ENCODE assay signal across 1 cellular context in the genomic region with DNA sequence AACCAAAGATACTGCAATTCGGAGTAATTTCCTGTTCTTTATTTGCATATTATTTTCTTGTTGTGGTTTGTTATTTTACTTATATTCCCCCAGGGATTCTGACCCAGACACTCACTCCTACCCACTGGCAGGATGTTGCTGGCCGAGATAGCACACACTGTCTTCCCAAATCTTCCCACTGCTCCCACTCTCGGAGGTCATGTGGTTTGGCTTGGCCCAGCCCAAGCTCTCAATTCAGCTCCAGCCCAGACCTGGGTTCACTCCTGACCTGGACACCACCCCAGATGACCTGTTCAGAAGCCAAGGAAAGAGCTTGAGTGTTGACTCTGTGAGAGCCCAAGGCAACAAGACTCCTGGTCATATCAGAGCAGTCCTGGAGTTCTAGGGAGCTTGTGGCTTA.
TF ChIP-seq lines count a peak whose summit lies in the region.

No MANE protein-coding gene starts in this region.

TF ChIP-seq in WTC11, 78 proteins besides CTCF, POLR2A, EP300 and RAD21 (continued from another document):
- TF ChIP-seq, protein P1, sequence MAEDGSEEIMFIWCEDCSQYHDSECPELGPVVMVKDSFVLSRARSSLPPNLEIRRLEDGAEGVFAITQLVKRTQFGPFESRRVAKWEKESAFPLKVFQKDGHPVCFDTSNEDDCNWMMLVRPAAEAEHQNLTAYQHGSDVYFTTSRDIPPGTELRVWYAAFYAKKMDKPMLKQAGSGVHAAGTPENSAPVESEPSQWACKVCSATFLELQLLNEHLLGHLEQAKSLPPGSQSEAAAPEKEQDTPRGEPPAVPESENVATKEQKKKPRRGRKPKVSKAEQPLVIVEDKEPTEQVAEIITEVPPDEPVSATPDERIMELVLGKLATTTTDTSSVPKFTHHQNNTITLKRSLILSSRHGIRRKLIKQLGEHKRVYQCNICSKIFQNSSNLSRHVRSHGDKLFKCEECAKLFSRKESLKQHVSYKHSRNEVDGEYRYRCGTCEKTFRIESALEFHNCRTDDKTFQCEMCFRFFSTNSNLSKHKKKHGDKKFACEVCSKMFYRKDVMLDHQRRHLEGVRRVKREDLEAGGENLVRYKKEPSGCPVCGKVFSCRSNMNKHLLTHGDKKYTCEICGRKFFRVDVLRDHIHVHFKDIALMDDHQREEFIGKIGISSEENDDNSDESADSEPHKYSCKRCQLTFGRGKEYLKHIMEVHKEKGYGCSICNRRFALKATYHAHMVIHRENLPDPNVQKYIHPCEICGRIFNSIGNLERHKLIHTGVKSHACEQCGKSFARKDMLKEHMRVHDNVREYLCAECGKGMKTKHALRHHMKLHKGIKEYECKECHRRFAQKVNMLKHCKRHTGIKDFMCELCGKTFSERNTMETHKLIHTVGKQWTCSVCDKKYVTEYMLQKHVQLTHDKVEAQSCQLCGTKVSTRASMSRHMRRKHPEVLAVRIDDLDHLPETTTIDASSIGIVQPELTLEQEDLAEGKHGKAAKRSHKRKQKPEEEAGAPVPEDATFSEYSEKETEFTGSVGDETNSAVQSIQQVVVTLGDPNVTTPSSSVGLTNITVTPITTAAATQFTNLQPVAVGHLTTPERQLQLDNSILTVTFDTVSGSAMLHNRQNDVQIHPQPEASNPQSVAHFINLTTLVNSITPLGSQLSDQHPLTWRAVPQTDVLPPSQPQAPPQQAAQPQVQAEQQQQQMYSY (CRISPR knock-in tag; IDR thresholded peaks at IDR 0.05), result no peak
- TF ChIP-seq ATF1 (CRISPR knock-in tag; IDR thresholded peaks at IDR 0.05), result no peak
- TF ChIP-seq, protein P2, sequence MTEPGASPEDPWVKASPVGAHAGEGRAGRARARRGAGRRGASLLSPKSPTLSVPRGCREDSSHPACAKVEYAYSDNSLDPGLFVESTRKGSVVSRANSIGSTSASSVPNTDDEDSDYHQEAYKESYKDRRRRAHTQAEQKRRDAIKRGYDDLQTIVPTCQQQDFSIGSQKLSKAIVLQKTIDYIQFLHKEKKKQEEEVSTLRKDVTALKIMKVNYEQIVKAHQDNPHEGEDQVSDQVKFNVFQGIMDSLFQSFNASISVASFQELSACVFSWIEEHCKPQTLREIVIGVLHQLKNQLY (CRISPR knock-in tag; IDR thresholded peaks at IDR 0.05), result no peak
- TF ChIP-seq SP1 (CRISPR knock-in tag; conservative IDR thresholded peaks at IDR 0.05), result no peak
- no peak for TF ChIP-seq NR1H2 (CRISPR knock-in tag; IDR thresholded peaks at IDR 0.05)
- no peak for TF ChIP-seq TEAD1 (CRISPR knock-in tag; IDR thresholded peaks at IDR 0.05)
- no peak for TF ChIP-seq ZNF317 (CRISPR knock-in tag; IDR thresholded peaks at IDR 0.05; ENCODE audit: borderline replicate concordance, low read depth)
- TF ChIP-seq, protein P3, sequence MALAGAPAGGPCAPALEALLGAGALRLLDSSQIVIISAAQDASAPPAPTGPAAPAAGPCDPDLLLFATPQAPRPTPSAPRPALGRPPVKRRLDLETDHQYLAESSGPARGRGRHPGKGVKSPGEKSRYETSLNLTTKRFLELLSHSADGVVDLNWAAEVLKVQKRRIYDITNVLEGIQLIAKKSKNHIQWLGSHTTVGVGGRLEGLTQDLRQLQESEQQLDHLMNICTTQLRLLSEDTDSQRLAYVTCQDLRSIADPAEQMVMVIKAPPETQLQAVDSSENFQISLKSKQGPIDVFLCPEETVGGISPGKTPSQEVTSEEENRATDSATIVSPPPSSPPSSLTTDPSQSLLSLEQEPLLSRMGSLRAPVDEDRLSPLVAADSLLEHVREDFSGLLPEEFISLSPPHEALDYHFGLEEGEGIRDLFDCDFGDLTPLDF (CRISPR knock-in tag; IDR thresholded peaks at IDR 0.05), result no peak
- TF ChIP-seq PRRX2 (CRISPR knock-in tag; IDR thresholded peaks at IDR 0.05), result no peak
- TF ChIP-seq, protein P4, sequence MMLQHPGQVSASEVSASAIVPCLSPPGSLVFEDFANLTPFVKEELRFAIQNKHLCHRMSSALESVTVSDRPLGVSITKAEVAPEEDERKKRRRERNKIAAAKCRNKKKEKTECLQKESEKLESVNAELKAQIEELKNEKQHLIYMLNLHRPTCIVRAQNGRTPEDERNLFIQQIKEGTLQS (CRISPR knock-in tag; conservative IDR thresholded peaks at IDR 0.05), result no peak
- TF ChIP-seq ZNF219 (CRISPR knock-in tag; IDR thresholded peaks at IDR 0.05; ENCODE audit: borderline replicate concordance), result no peak
- no peak for TF ChIP-seq SMAD3 (CRISPR knock-in tag; IDR thresholded peaks at IDR 0.05; ENCODE audit: borderline replicate concordance)
- TF ChIP-seq, protein P5, sequence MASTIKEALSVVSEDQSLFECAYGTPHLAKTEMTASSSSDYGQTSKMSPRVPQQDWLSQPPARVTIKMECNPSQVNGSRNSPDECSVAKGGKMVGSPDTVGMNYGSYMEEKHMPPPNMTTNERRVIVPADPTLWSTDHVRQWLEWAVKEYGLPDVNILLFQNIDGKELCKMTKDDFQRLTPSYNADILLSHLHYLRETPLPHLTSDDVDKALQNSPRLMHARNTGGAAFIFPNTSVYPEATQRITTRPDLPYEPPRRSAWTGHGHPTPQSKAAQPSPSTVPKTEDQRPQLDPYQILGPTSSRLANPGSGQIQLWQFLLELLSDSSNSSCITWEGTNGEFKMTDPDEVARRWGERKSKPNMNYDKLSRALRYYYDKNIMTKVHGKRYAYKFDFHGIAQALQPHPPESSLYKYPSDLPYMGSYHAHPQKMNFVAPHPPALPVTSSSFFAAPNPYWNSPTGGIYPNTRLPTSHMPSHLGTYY (CRISPR knock-in tag; IDR thresholded peaks at IDR 0.05), result no peak
- TF ChIP-seq, protein P6, sequence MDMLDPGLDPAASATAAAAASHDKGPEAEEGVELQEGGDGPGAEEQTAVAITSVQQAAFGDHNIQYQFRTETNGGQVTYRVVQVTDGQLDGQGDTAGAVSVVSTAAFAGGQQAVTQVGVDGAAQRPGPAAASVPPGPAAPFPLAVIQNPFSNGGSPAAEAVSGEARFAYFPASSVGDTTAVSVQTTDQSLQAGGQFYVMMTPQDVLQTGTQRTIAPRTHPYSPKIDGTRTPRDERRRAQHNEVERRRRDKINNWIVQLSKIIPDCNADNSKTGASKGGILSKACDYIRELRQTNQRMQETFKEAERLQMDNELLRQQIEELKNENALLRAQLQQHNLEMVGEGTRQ (CRISPR knock-in tag; IDR thresholded peaks at IDR 0.05), result no peak
TF ChIP-seq in WTC11: peak in this region for 0.
